Comparison of ENCODE assay signal across 24 cellular contexts in the genomic region with DNA sequence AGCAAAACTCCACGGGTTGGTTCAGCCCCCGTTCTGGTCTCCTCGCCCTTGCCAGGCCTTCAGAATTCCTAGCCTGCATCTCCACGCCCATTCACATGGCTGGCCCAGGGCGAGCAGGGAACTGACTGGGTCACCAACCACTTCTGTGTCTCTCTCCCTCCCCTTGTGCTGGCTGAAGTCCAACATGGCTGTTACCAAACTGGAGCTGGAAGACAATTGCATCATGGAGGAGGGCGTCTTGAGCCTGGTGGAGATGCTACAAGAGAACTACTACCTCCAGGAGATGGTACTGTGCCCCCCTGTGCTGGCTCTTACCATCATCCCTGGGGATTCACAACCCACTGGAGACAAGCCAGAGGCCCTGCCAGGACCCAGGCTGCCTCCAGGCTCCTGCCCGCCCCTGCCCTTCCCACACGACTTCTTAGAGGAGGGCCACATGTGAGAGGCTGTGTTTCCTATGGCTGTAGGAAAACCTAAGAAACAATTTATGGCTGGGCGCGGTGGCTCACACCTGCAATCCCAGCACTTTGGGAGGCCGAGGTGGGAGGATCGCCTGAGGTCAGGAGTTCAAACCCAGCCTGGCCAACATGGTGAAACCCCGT. TPM values are rescaled to one million over a fixed set of nuclear protein-coding genes. Genes with fewer than 3 reads are reported as not detected.
DNase-seq lines count a peak whose midpoint lies in the region; ATAC-seq, FAIRE-seq and TF ChIP-seq lines count a peak whose summit lies in the region.
"Had no signal": no experiment of that assay in that cellular context is flagged by ENCODE, and none has a peak within 500 bp of the region (broad histone marks: within the 10 kb centered on the region; RNA-seq: fewer than 3 reads in every experiment).

No MANE protein-coding gene starts in this region.

- DNase-seq in MCF 10A (ENCODE audit: unreplicated experiment) (peak; percentile 48), mammary epithelial cell (no peak), K562 (ENCODE audit: extremely low read depth in 1 of 4, low spot score in 3 of 4) (no peak), midbrain (lab: John Stamatoyannopoulos, UW) (peak; percentile 6), upper lobe of right lung (peak; percentile 80), activated T-cell treated with anti-CD3 and anti-CD28 coated beads for 4 hours (no peak), globus pallidus (ENCODE audit: low spot score) (no peak)
- DNase-seq: activated CD4-positive, alpha-beta T cell treated with anti-CD3 and anti-CD28 coated beads for 36 hours; GDM1; heart right ventricle; left ventricle myocardium superior; NCI-H1436; NCI-H2171 treated with DMSO at 0.1 percent for 48 hours; stimulated activated CD4-positive, alpha-beta T cell treated with anti-CD3 and anti-CD28 coated beads, Interleukin-1b, Interleukin-23, amount 100 ng/mL, for 48 hours had no signal

- no peaks in the 10 kb centered on the region for H3K79me2 ChIP-seq in mammary epithelial cell (ENCODE audit: insufficient read depth, low read length)
- no peaks in the 10 kb centered on the region for H3K79me2 ChIP-seq in K562 (ENCODE audit: control insufficient read depth, insufficient read depth, low read length)

- no peak for TF ChIP-seq RAD21 in K562 (CRISPR knock-in tag; conservative IDR thresholded peaks at IDR 0.05 in 1 of 2, IDR thresholded peaks at IDR 0.05 in 1 of 2)

- H3K27me3 Mint-ChIP-seq in MCF 10A (ENCODE audit: insufficient read depth, unreplicated experiment) = peaks cover 38% of the 10 kb centered on the region

- H4K20me1 ChIP-seq in mammary epithelial cell (ENCODE audit: insufficient read depth, low read length) (no peaks in the 10 kb centered on the region), K562 (replicated peaks; ENCODE audit: control insufficient read depth, insufficient read depth, low read length) (no peaks in the 10 kb centered on the region)

- TF ChIP-seq POLR2A in K562 (conservative IDR thresholded peaks at IDR 0.05) = no peak

- no peaks in the 10 kb centered on the region for H3K4me1 Mint-ChIP-seq in MCF 10A (ENCODE audit: insufficient read depth, unreplicated experiment)
- H3K4me1 Mint-ChIP-seq: activated CD4-positive, alpha-beta T cell treated with anti-CD3 and anti-CD28 coated beads for 36 hours; stimulated activated memory B cell treated with anti-CD40 and anti-IgM and Interleukin-4, amounts not matched to agents 10 μg/mL and 1 μg/mL and 100 μg/mL, for 72 hours had no signal

- no peaks in the 10 kb centered on the region for H3K9me3 Mint-ChIP-seq in MCF 10A (ENCODE audit: unreplicated experiment)
- H3K9me3 Mint-ChIP-seq: activated T-helper 1 cell treated with anti-CD3 and anti-CD28 coated beads, Interleukin-12 subunit alpha, Interleukin-12 subunit beta, Interleukin-2, Interleukin-4 antibody, amounts not matched to agents 30 ng/mL and 10 ng/mL and 1 ng/mL, durations not matched to agents 14 hours and 24 hours and 36 hours; stimulated activated memory B cell treated with anti-CD40 and anti-IgM and Interleukin-4, amounts not matched to agents 10 μg/mL and 1 μg/mL and 100 μg/mL, for 72 hours had no signal

- no peak overlapping the region for H3K4me3 Mint-ChIP-seq in MCF 10A (ENCODE audit: unreplicated experiment)
- H3K4me3 Mint-ChIP-seq: activated CD4-positive, alpha-beta T cell treated with anti-CD3 and anti-CD28 coated beads for 36 hours; activated naive CD8-positive, alpha-beta T cell; activated T-helper 1 cell treated with anti-CD3 and anti-CD28 coated beads, Interleukin-12 subunit alpha, Interleukin-12 subunit beta, Interleukin-2, Interleukin-4 antibody, amounts not matched to agents 30 ng/mL and 10 ng/mL and 1 ng/mL, durations not matched to agents 14 hours and 24 hours and 36 hours; stimulated activated memory B cell treated with anti-CD40 and anti-IgM and Interleukin-4, amounts not matched to agents 10 μg/mL and 1 μg/mL and 100 μg/mL, for 72 hours had no signal

- no peaks in the 10 kb centered on the region for H3K9me1 ChIP-seq in K562 (ENCODE audit: control insufficient read depth, insufficient read depth, low read length)

- CTCF ChIA-PET in MCF 10A (lab: Yijun Ruan, JAX) = no interaction called here
- CTCF ChIA-PET in mammary epithelial cell (lab: Charles Lee; ENCODE audit: low non-redundant PET) = no interaction called here
- CTCF ChIA-PET in K562 (lab: Yijun Ruan, JAX; ENCODE audit: low intra/inter-chr PET ratio) = no interaction called here

- 37% methylated on average over 6 of the region's 13 CpGs for whole genome bisulfite sequencing in mammary epithelial cell (ENCODE audit: low coverage, missing lambda C conversion rate)
- 4% methylated on average over 7 of the region's 13 CpGs for WGBS in K562 (ENCODE audit: insufficient coverage, low coverage, missing lambda C conversion rate)

- FAIRE-seq in K562 (lab: Jason Lieb, UNC) = no peak
- FAIRE-seq: GM19239, H54, TTC549 had no signal

- H3K27me3 ChIP-seq in mammary epithelial cell (ENCODE audit: insufficient read depth, low read length) (no peaks in the 10 kb centered on the region), K562 (ENCODE audit: control insufficient read depth in 2 of 2, insufficient read depth in 2 of 2, low read length in 2 of 2) (peaks cover 2 to 18% of the 10 kb centered on the region in 2 experiments; a peak in 3 of 5 replicates), upper lobe of right lung (peaks cover 7% of the 10 kb centered on the region)
- H3K27me3 ChIP-seq: heart right ventricle had no signal

- no peak overlapping the region for H3K4me2 ChIP-seq in mammary epithelial cell (ENCODE audit: insufficient read depth, low read depth, low read length)
- no peak overlapping the region for H3K4me2 ChIP-seq in K562 (ENCODE audit: insufficient read depth, low read length)

- POLR2A ChIA-PET in MCF 10A (lab: Yijun Ruan, JAX) = no interaction called here
- POLR2A ChIA-PET in K562 (lab: Yijun Ruan, JAX) = no interaction called here

- TF ChIP-seq CTCF in MCF 10A (IDR thresholded peaks at IDR 0.05; ENCODE audit: unreplicated experiment) = no peak
- TF ChIP-seq CTCF in mammary epithelial cell (conservative IDR thresholded peaks at IDR 0.05 in 1 of 2, IDR thresholded peaks at IDR 0.05 in 1 of 2; ENCODE audit: extremely low read depth in 1 of 2, insufficient read depth in 1 of 2, low read depth in 1 of 2, low read length in 2 of 2) = no peak
- no peak for TF ChIP-seq CTCF in K562 (IDR thresholded peaks at IDR 0.05 in 2 of 3, conservative IDR thresholded peaks at IDR 0.05 in 1 of 3; ENCODE audit: insufficient read depth in 2 of 3, low read depth in 1 of 3, low read length in 3 of 3)
- TF ChIP-seq CTCF in upper lobe of right lung (IDR thresholded peaks at IDR 0.05) = no peak

- no peak overlapping the region for H3K27ac Mint-ChIP-seq in MCF 10A (ENCODE audit: low read depth, unreplicated experiment)
- H3K27ac Mint-ChIP-seq: activated CD4-positive, alpha-beta T cell treated with anti-CD3 and anti-CD28 coated beads for 36 hours; activated naive CD8-positive, alpha-beta T cell; activated T-helper 1 cell treated with anti-CD3 and anti-CD28 coated beads, Interleukin-12 subunit alpha, Interleukin-12 subunit beta, Interleukin-2, Interleukin-4 antibody, amounts not matched to agents 30 ng/mL and 10 ng/mL and 1 ng/mL, durations not matched to agents 14 hours and 24 hours and 36 hours; stimulated activated memory B cell treated with anti-CD40 and anti-IgM and Interleukin-4, amounts not matched to agents 10 μg/mL and 1 μg/mL and 100 μg/mL, for 72 hours had no signal

- H3K9ac ChIP-seq in mammary epithelial cell (ENCODE audit: insufficient read depth, low read length) = no peak overlapping the region
- no peak overlapping the region for H3K9ac ChIP-seq in K562 (ENCODE audit: insufficient read depth in 1 of 2, low read depth in 2 of 2, low read length in 2 of 2)

- no TSS peak for BruUV-seq in MCF 10A (replicated peaks; lab: Mats Ljungman, UMichigan)
- BruUV-seq in mammary epithelial cell (replicated peaks; lab: Mats Ljungman, UMichigan) = no TSS peak
- BruUV-seq in K562 (replicated peaks; lab: Mats Ljungman, UMichigan) = no TSS peak

- intact Hi-C loops in MCF 10A (cut with micrococcal nuclease) = no loop called here
- intact Hi-C loops in mammary epithelial cell (cut with micrococcal nuclease) = no loop called here
- intact Hi-C loops in K562 (cut with micrococcal nuclease) = no loop called here
- intact Hi-C loops in upper lobe of right lung (cut with DNase I) = no loop called here

- ATAC-seq in K562 (no peak; the same call in 2 of the 3 replicates), upper lobe of right lung (peak; percentile 85), GM18868 (IDR thresholded peaks at IDR 0.05; ENCODE audit: unreplicated experiment) (no peak)
- ATAC-seq: activated CD4-positive, alpha-beta T cell treated with anti-CD3 and anti-CD28 coated beads for 36 hours; left ventricle myocardium superior; stimulated activated memory B cell treated with anti-CD40 and anti-IgM and Interleukin-4, amounts not matched to agents 10 μg/mL and 1 μg/mL and 100 μg/mL, for 72 hours had no signal

- no peak overlapping the region for H2AFZ ChIP-seq in mammary epithelial cell (ENCODE audit: low read depth, low read length)
- no peak overlapping the region for H2AFZ ChIP-seq in K562 (ENCODE audit: low read depth, low read length)

- H3K9me3 ChIP-seq in mammary epithelial cell (replicated peaks; ENCODE audit: insufficient read depth, low read length) (no peaks in the 10 kb centered on the region), K562 (replicated peaks; ENCODE audit: control insufficient read depth, insufficient read depth, low read depth, low read length) (no peaks in the 10 kb centered on the region), upper lobe of right lung (no peaks in the 10 kb centered on the region)
- H3K9me3 ChIP-seq: thoracic aorta had no signal

- TF ChIP-seq EP300 in K562 (IDR thresholded peaks at IDR 0.05; ENCODE audit: low read length) = no peak

- H3K36me3 Mint-ChIP-seq in MCF 10A (ENCODE audit: insufficient read depth, unreplicated experiment) = no peaks in the 10 kb centered on the region
- H3K36me3 Mint-ChIP-seq: activated naive CD8-positive, alpha-beta T cell; stimulated activated memory B cell treated with anti-CD40 and anti-IgM and Interleukin-4, amounts not matched to agents 10 μg/mL and 1 μg/mL and 100 μg/mL, for 72 hours had no signal

- H3K27ac ChIP-seq in mammary epithelial cell (ENCODE audit: insufficient read depth, low read depth, low read length) (no peak overlapping the region), K562 (ENCODE audit: extremely low read depth, low read depth, low read length) (no peak overlapping the region), upper lobe of right lung (no peak overlapping the region)
- H3K27ac ChIP-seq: heart right ventricle, thoracic aorta had no signal

- H3K4me3 ChIP-seq in mammary epithelial cell (replicated peaks in 1 of 3; ENCODE audit: insufficient read depth in 1 of 3, low read depth in 2 of 3, low read length in 3 of 3) = no peak overlapping the region
- H3K4me3 ChIP-seq in K562 = no peak overlapping the region
- H3K4me3 ChIP-seq in upper lobe of right lung = no peak overlapping the region
- H3K4me3 ChIP-seq: heart right ventricle, thoracic aorta had no signal

- dilution Hi-C loops in mammary epithelial cell (cut with HindIII; ENCODE audit: low sequenced_read_pairs) = no loop called here

- no peaks in the 10 kb centered on the region for H3K36me3 ChIP-seq in mammary epithelial cell (ENCODE audit: insufficient read depth, low read length)
- H3K36me3 ChIP-seq in K562 (ENCODE audit: control insufficient read depth, insufficient read depth, low read length) = no peaks in the 10 kb centered on the region
- H3K36me3 ChIP-seq in upper lobe of right lung = no peaks in the 10 kb centered on the region
- H3K36me3 ChIP-seq: thoracic aorta had no signal

- H3K4me1 ChIP-seq in mammary epithelial cell (ENCODE audit: insufficient read depth, low read length) = no peaks in the 10 kb centered on the region
- no peaks in the 10 kb centered on the region for H3K4me1 ChIP-seq in K562 (replicated peaks in 1 of 2; ENCODE audit: control insufficient read depth in 2 of 2, insufficient read depth in 2 of 2, low read length in 2 of 2)
- H3K4me1 ChIP-seq in upper lobe of right lung = no peaks in the 10 kb centered on the region

- in situ Hi-C loops in mammary epithelial cell (cut with MboI; ENCODE audit: low sequenced_read_pairs in 2 of 2) = no loop called here
- in situ Hi-C loops in K562 (cut with MboI) = no loop called here

RNA-seq across cellular contexts. Expression of gene LRRC74A, which starts 9.9 kb away (rescaled TPM):
- total RNA-seq in MCF 10A (2022) = not detected in 2 replicates
- not detected for total RNA-seq in mammary epithelial cell
- polyA plus RNA-seq in mammary epithelial cell = not detected
- not detected for polyA minus RNA-seq in mammary epithelial cell
- total RNA-seq in K562 (2011; cell fraction: chromatin; rRNA removed; ENCODE audit: low replicate concordance) = not detected in 2 replicates
- total RNA-seq in K562 (2011; cell fraction: nucleolus; rRNA removed) = not detected in 2 replicates
- not detected in 2 replicates for total RNA-seq in K562 (2011; cell fraction: nucleoplasm; rRNA removed)
- not detected in 2 replicates for total RNA-seq in K562 (2014; rRNA removed)
- total RNA-seq in K562 (2014; rRNA removed; fragmentation: Illumina TruSeq; extraction: Trizol) = not detected in 2 replicates
- total RNA-seq in K562 (2015; rRNA removed; fragmentation: Illumina TruSeq; extraction: Trizol) = not detected in 2 replicates
- not detected in 2 replicates for total RNA-seq in K562 (2021)
- not detected in 2 replicates for polyA plus RNA-seq in K562 (2011; rRNA removed)
- not detected in 2 replicates for polyA plus RNA-seq in K562 (2011; cell fraction: cytosol; rRNA removed)
- polyA plus RNA-seq in K562 (2011; cell fraction: nucleus; rRNA removed) = not detected in 2 replicates
- not detected in 2 replicates for polyA plus RNA-seq in K562 (2012)
- polyA plus RNA-seq in K562 (2014; fragmentation: Illumina TruSeq; extraction: Trizol) = not detected in 2 replicates
- polyA plus RNA-seq in K562 (2014; fragmentation: Nextera tagmentation; extraction: Ambion mirVana) = not detected
- polyA plus RNA-seq in K562 (2014; rRNA removed) = not detected in 2 replicates
- not detected in 2 replicates for polyA minus RNA-seq in K562 (2011; rRNA and poly(A)+ RNA removed)
- not detected in 2 replicates for polyA minus RNA-seq in K562 (2011; cell fraction: cytosol; rRNA and poly(A)+ RNA removed)
- not detected in 2 replicates for polyA minus RNA-seq in K562 (2011; cell fraction: nucleus; rRNA and poly(A)+ RNA removed)
- total RNA-seq in upper lobe of right lung = not detected
- total RNA-seq: A673; activated CD4-positive, alpha-beta T cell treated with anti-CD3 and anti-CD28 coated beads for 36 hours; activated T-helper 1 cell treated with anti-CD3 and anti-CD28 coated beads, Interleukin-12 subunit alpha, Interleukin-12 subunit beta, Interleukin-2, Interleukin-4 antibody, amounts not matched to agents 30 ng/mL and 10 ng/mL and 1 ng/mL, durations not matched to agents 14 hours and 24 hours and 36 hours; heart right ventricle; left ventricle myocardium superior; osteocyte; thoracic aorta had no signal
- polyA plus RNA-seq: heart right ventricle had no signal

RNA-seq across cellular contexts. Expression of gene ANGEL1, which starts 23.4 kb away (rescaled TPM):
- total RNA-seq in MCF 10A (2022) (14.5 and 21.3 TPM in 2 replicates), mammary epithelial cell (10 to 100 TPM; 12.0 to 18.2 TPM), K562 (2014; rRNA removed) (5.2 and 6.7 TPM in 2 replicates), K562 (2014; rRNA removed; fragmentation: Illumina TruSeq; extraction: Trizol) (7.2 and 7.3 TPM in 2 replicates), K562 (2015; rRNA removed; fragmentation: Illumina TruSeq; extraction: Trizol) (6.1 and 6.3 TPM in 2 replicates), K562 (2021) (13.0 and 13.7 TPM in 2 replicates), upper lobe of right lung (24.1 TPM)
- polyA plus RNA-seq in mammary epithelial cell (13.4 TPM), K562 (2011; rRNA removed) (22.2 and 22.8 TPM in 2 replicates), K562 (2014; fragmentation: Illumina TruSeq; extraction: Trizol) (10.8 and 12.0 TPM in 2 replicates), K562 (2014; fragmentation: Nextera tagmentation; extraction: Ambion mirVana) (1 to 10 TPM; 2.1 to 3.2 TPM), K562 (2014; rRNA removed) (9.8 and 15.0 TPM in 2 replicates)
- 11.0 TPM for polyA minus RNA-seq in mammary epithelial cell
- total RNA-seq in K562 (2011; cell fraction: chromatin; rRNA removed; ENCODE audit: low replicate concordance) = 59.6 and 73.4 TPM in 2 replicates
- total RNA-seq in K562 (2011; cell fraction: nucleolus; rRNA removed) = 47.6 and 52.5 TPM in 2 replicates
- 56.4 and 62.1 TPM in 2 replicates for total RNA-seq in K562 (2011; cell fraction: nucleoplasm; rRNA removed)
- polyA plus RNA-seq in K562 (2011; cell fraction: cytosol; rRNA removed) = 23.9 and 26.3 TPM in 2 replicates
- 35.0 and 39.9 TPM in 2 replicates for polyA plus RNA-seq in K562 (2011; cell fraction: nucleus; rRNA removed)
- polyA plus RNA-seq in K562 (2012) = 6.7 and 7.5 TPM in 2 replicates
- 20.3 and 23.9 TPM in 2 replicates for polyA minus RNA-seq in K562 (2011; rRNA and poly(A)+ RNA removed)
- polyA minus RNA-seq in K562 (2011; cell fraction: cytosol; rRNA and poly(A)+ RNA removed) = 8.4 and 14.6 TPM in 2 replicates
- polyA minus RNA-seq in K562 (2011; cell fraction: nucleus; rRNA and poly(A)+ RNA removed) = 18.8 and 22.4 TPM in 2 replicates

Comparison
In these comparisons a context has a peak if more than half of its experiments do, and no peak if none do; other contexts are left out.
1. DNase-seq: peak in MCF 10A (single experiment), midbrain (single experiment) and upper lobe of right lung (single experiment); none in mammary epithelial cell (single experiment), K562 (0 of 4), activated T-cell treated with anti-CD3 and anti-CD28 coated beads for 4 hours (single experiment) and globus pallidus (single experiment).